In genomic region chr11:71252434-71252781, GRCh38 we compare ENCODE assay signal across 9 cellular contexts. TPM values are rescaled to one million over a fixed set of nuclear protein-coding genes. Genes with fewer than 3 reads are reported as not detected.
DNase-seq lines count a peak whose midpoint lies in the region; ATAC-seq and TF ChIP-seq lines count a peak whose summit lies in the region.
"Had no signal": no experiment of that assay in that cellular context is flagged by ENCODE, and none has a peak within 500 bp of the region (broad histone marks: within the 10 kb centered on the region; RNA-seq: fewer than 3 reads in every experiment).

Gene SHANK2, minus strand, starts transcription at chr11:71252577. Its CDS starts 105,251 bp downstream, at chr11:71147326.

- ATAC-seq in heart right ventricle, result no peak
- ATAC-seq in GM18870 (IDR thresholded peaks at IDR 0.05; ENCODE audit: unreplicated experiment), result no peak

- no peaks in the 10 kb centered on the region for H3K36me3 ChIP-seq in heart right ventricle
- no peaks in the 10 kb centered on the region for H3K36me3 ChIP-seq in endodermal cell (ENCODE audit: control insufficient read depth, insufficient read depth, low read length)
- H3K36me3 ChIP-seq in mucosa of stomach (ENCODE audit: control insufficient read depth, insufficient read depth, low read length), result no peaks in the 10 kb centered on the region
- H3K36me3 ChIP-seq in vagina, result no peaks in the 10 kb centered on the region

- H3K9me3 Mint-ChIP-seq in endodermal cell, result no peaks in the 10 kb centered on the region

- H3K4me1 ChIP-seq in heart right ventricle (peaks cover 4 to 23% (median 12%) of the 10 kb centered on the region in 9 donors), endodermal cell (ENCODE audit: control insufficient read depth, insufficient read depth, low read length) (peaks cover 4% of the 10 kb centered on the region), mucosa of stomach (ENCODE audit: control insufficient read depth, insufficient read depth, low read length) (peaks cover 36% of the 10 kb centered on the region), vagina (peaks cover 8% of the 10 kb centered on the region)

- peaks cover 40% of the 10 kb centered on the region for H3K4me1 Mint-ChIP-seq in endodermal cell

- intact Hi-C loops in heart right ventricle (cut with DNase I) (no loop called here), cardiac septum (cut with DNase I) (no loop called here), vagina (cut with DNase I) (no loop called here)

- peaks cover 23% of the 10 kb centered on the region for H3K27me3 Mint-ChIP-seq in endodermal cell (ENCODE audit: insufficient read depth)

- H3K27ac Mint-ChIP-seq in endodermal cell, result peak within 1 kb of the TSS; percentile 78

- peak within 1 kb of the TSS; percentile 75 for H3K4me3 Mint-ChIP-seq in endodermal cell

- DNase-seq in heart right ventricle (no peak), cardiac septum (ENCODE audit: low spot score) (no peak), endodermal cell (no peak), vagina (ENCODE audit: extremely low spot score in 2 of 2) (no peak), middle frontal gyrus (ENCODE audit: extremely low spot score, low spot score) (no peak), SK-N-DZ (ENCODE audit: low spot score) (no peak)

- H3K36me3 Mint-ChIP-seq in endodermal cell (ENCODE audit: low read depth), result no peaks in the 10 kb centered on the region

- no peak for TF ChIP-seq CTCF in heart right ventricle (IDR thresholded peaks at IDR 0.05)
- TF ChIP-seq CTCF in endodermal cell (conservative IDR thresholded peaks at IDR 0.05), result no peak
- TF ChIP-seq CTCF in vagina (IDR thresholded peaks at IDR 0.05), result no peak

- H3K9me3 ChIP-seq in heart right ventricle (peaks cover 0 to 2% (median 0%) of the 10 kb centered on the region in 11 donors), endodermal cell (ENCODE audit: control insufficient read depth, low read length) (no peaks in the 10 kb centered on the region), mucosa of stomach (ENCODE audit: control insufficient read depth, low read length) (no peaks in the 10 kb centered on the region), vagina (no peaks in the 10 kb centered on the region)

- H3K4me3 ChIP-seq in heart right ventricle (peak within 1 kb of the TSS in 9 of 10 donors; percentile 27 to 43 (median 37)), endodermal cell (ENCODE audit: low read length) (peak within 1 kb of the TSS; percentile 81), mucosa of stomach (ENCODE audit: low read length) (peak within 1 kb of the TSS; percentile 57), vagina (peak within 1 kb of the TSS; percentile 43 to 46)

- H3K27ac ChIP-seq in heart right ventricle (no peak within 1 kb of the TSS), endodermal cell (ENCODE audit: low read depth, low read length) (no peak within 1 kb of the TSS), vagina (no peak within 1 kb of the TSS)

- no peak for TF ChIP-seq POLR2A in vagina (IDR thresholded peaks at IDR 0.05)

- peaks cover 17 to 93% (median 86%) of the 10 kb centered on the region in 7 donors for H3K27me3 ChIP-seq in heart right ventricle
- peaks cover 65% of the 10 kb centered on the region for H3K27me3 ChIP-seq in endodermal cell (ENCODE audit: control insufficient read depth, insufficient read depth, low read length, poor library complexity, severe bottlenecking)
- H3K27me3 ChIP-seq in mucosa of stomach (ENCODE audit: control insufficient read depth, insufficient read depth, low read length), result peaks cover 7% of the 10 kb centered on the region
- H3K27me3 ChIP-seq in vagina, result peaks cover 6% of the 10 kb centered on the region

- H3K9ac ChIP-seq in endodermal cell (ENCODE audit: extremely low read depth, low read length, poor library complexity, severe bottlenecking) (peak within 1 kb of the TSS; percentile 55), mucosa of stomach (ENCODE audit: low read length) (peak within 1 kb of the TSS; percentile 86)

- WGBS in heart right ventricle, 2 donors, result 1% methylated on average over 46 to 55 of the region's 55 CpGs
- WGBS in endodermal cell (ENCODE audit: insufficient coverage in 1 of 2, insufficient read length in 1 of 2), 2 experiments, result 0 to 1% methylated on average over 18 to 47 of the region's 55 CpGs

RNA-seq across cellular contexts. Expression of gene SHANK2, which starts in this region (rescaled TPM):
- total RNA-seq in heart right ventricle (under 1 TPM in 8 of 10 donors, not detected in 2; 0.06 to 0.71 (median 0.56) TPM), cardiac septum (0.11 TPM), endodermal cell (10 to 100 TPM; 22.3 to 49.6 TPM), vagina (11.0 TPM)
- polyA plus RNA-seq in heart right ventricle, result under 1 TPM; under 0.01 to 0.07 TPM
- polyA plus RNA-seq in endodermal cell (2013, experiment 1 of 2), result 6.4 TPM
- polyA plus RNA-seq in endodermal cell (2013, experiment 2 of 2), result 7.0 TPM
- polyA plus RNA-seq in SK-N-DZ (2014; cell fraction: cytosol; rRNA removed), result 0.12 and 0.32 TPM in 2 replicates
- 1.4 and 3.2 TPM in 2 replicates for polyA plus RNA-seq in SK-N-DZ (2014; cell fraction: nucleus; rRNA removed)
- total RNA-seq: T-helper 2 cell treated with Interferon-gamma antibody and Interleukin-4, amounts not matched to agents 100 ng/mL and 5 ng/mL, for 36 hours had no signal
